Comparison of ENCODE assay signal across 8 cellular contexts in genomic region chr22:46054878-46055158, GRCh38.
DNase-seq lines count a peak whose midpoint lies in the region; ATAC-seq, FAIRE-seq and TF ChIP-seq lines count a peak whose summit lies in the region.

No MANE protein-coding gene starts in this region.

- H3K9ac ChIP-seq in GM12878 (ENCODE audit: control insufficient read depth, insufficient read depth, low read length): peak overlapping the region; percentile 73

- H3K4me2 ChIP-seq in GM12878 (ENCODE audit: control insufficient read depth, insufficient read depth): peak overlapping the region; percentile 88

- SMC1A ChIA-PET in GM12878 (lab: Charles Lee; ENCODE audit: uncharacterized antibody, unreplicated experiment): no interaction called here

- no peak for FAIRE-seq in GM12878 (lab: Jason Lieb, UNC)

- no peak for TF ChIP-seq RAD21 in GM12878 (IDR thresholded peaks at IDR 0.05; ENCODE audit: insufficient read depth, low read depth, low read length)

- peaks cover 0 to 8% (median 0%) of the 10 kb centered on the region in 9 donors for H3K36me3 ChIP-seq in heart right ventricle
- H3K36me3 ChIP-seq in GM12878 (ENCODE audit: control insufficient read depth in 2 of 2, insufficient read depth in 2 of 2, low read length in 1 of 2): no peaks in the 10 kb centered on the region
- no peaks in the 10 kb centered on the region for H3K36me3 ChIP-seq in uterus

- H3K4me1 ChIP-seq in heart right ventricle (peaks cover 36 to 93% (median 86%) of the 10 kb centered on the region in 9 donors), GM12878 (ENCODE audit: control insufficient read depth, insufficient read depth, low read length) (peaks cover 34% of the 10 kb centered on the region), uterus (peaks cover 16 to 21% of the 10 kb centered on the region in 2 donors)

- TF ChIP-seq CTCF in heart right ventricle (IDR thresholded peaks at IDR 0.05) (no peak), GM12878 (IDR thresholded peaks at IDR 0.05 in 2 of 3, conservative IDR thresholded peaks at IDR 0.05 in 1 of 3; ENCODE audit: control insufficient read depth in 2 of 3, extremely low read depth in 1 of 3, insufficient read depth in 1 of 3, low read depth in 3 of 3, low read length in 3 of 3) (no peak), uterus (IDR thresholded peaks at IDR 0.05) (no peak)

- in situ Hi-C loops in GM12878 (cut with MboI): no loop called here

- no peaks in the 10 kb centered on the region for H3K9me3 ChIP-seq in heart right ventricle
- H3K9me3 ChIP-seq in GM12878 (replicated peaks; ENCODE audit: control insufficient read depth, insufficient read depth, low read length): no peaks in the 10 kb centered on the region
- H3K9me3 ChIP-seq in uterus: no peaks in the 10 kb centered on the region

- no peaks in the 10 kb centered on the region for H3K27me3 ChIP-seq in heart right ventricle
- H3K27me3 ChIP-seq in GM12878 (replicated peaks in 1 of 2; ENCODE audit: control insufficient read depth in 2 of 2, insufficient read depth in 2 of 2, low read length in 1 of 2): no peaks in the 10 kb centered on the region; a peak in 1 of 4 replicates
- no peaks in the 10 kb centered on the region for H3K27me3 ChIP-seq in uterus

- CTCF ChIA-PET in GM12878 (lab: Yijun Ruan, JAX): no interaction called here

- WGBS in heart right ventricle, 2 donors: 17 to 33% methylated on average over 5 of the region's 5 CpGs
- 42% methylated on average over 5 of the region's 5 CpGs for WGBS in GM12878 (ENCODE audit: insufficient coverage, insufficient replicate concordance, low lambda C conversion rate, missing lambda C conversion rate)

- TF ChIP-seq EP300 in GM12878 (IDR thresholded peaks at IDR 0.05; ENCODE audit: borderline replicate concordance in 1 of 2, control insufficient read depth in 1 of 2, low read depth in 2 of 2, low read length in 2 of 2): no peak

- H2AFZ ChIP-seq in GM12878 (ENCODE audit: control insufficient read depth, low read depth, low read length): peak overlapping the region; percentile 63; the same call in 1 of the 2 replicates

- H4K20me1 ChIP-seq in GM12878 (ENCODE audit: control insufficient read depth, insufficient read depth): no peaks in the 10 kb centered on the region

- H3K4me3 ChIP-seq in heart right ventricle: peak overlapping the region; percentile 19 to 87 (median 78)
- H3K4me3 ChIP-seq in GM12878: peak overlapping the region; percentile 51
- peak overlapping the region; percentile 47 to 65 for H3K4me3 ChIP-seq in uterus

- peaks cover 6% of the 10 kb centered on the region for H3K79me2 ChIP-seq in GM12878 (ENCODE audit: control insufficient read depth, insufficient read depth, low read length)

- H3K27ac ChIP-seq in heart right ventricle (peak overlapping the region; percentile 98 to 100 (median 100)), GM12878 (ENCODE audit: control insufficient read depth, insufficient read depth) (peak overlapping the region; percentile 67), uterus (peak overlapping the region; percentile 100)

- intact Hi-C loops in heart right ventricle (cut with DNase I) (loop anchor here in 1 of 10 donors (2.0 kb wide), 1 partner anchor 14 kb away; no protein-coding TSS in a partner anchor), Right ventricle myocardium inferior (cut with DNase I) (no loop called here), GM12878 (cut with micrococcal nuclease; ENCODE audit: unreplicated experiment) (no loop called here), uterus (cut with DNase I; ENCODE audit: low total_unique reads) (no loop called here)

- POLR2A ChIA-PET in GM12878 (lab: Charles Lee): no interaction called here

- DNase-seq in heart right ventricle: no peak
- no peak for DNase-seq in Right ventricle myocardium inferior (ENCODE audit: missing footprints)
- DNase-seq in GM12878 (ENCODE audit: low read depth, low spot score): no peak
- peak; percentile 35 for DNase-seq in mesenteric fat pad (ENCODE audit: low spot score)
- DNase-seq in uterus: no peak
- no peak for DNase-seq in HuH-7.5 (ENCODE audit: low spot score)
- DNase-seq in SHP77 (lab: John Stamatoyannopoulos, UW): no peak

- BruUV-seq in GM12878 (replicated peaks; lab: Mats Ljungman, UMichigan): no TSS peak

- ATAC-seq in heart right ventricle (no peak), Right ventricle myocardium inferior (no peak), GM12878 (no peak), HG02973 (IDR thresholded peaks at IDR 0.05; ENCODE audit: unreplicated experiment) (no peak)

- TF ChIP-seq POLR2A in GM12878 (IDR thresholded peaks at IDR 0.05; ENCODE audit: low read depth, low read length) (no peak), uterus (IDR thresholded peaks at IDR 0.05) (no peak)

- RAD21 ChIA-PET in GM12878 (lab: Charles Lee; ENCODE audit: unreplicated experiment): no interaction called here

TF ChIP-seq in GM12878, 131 proteins besides CTCF, POLR2A, EP300 and RAD21:
- no peak for TF ChIP-seq MYB (IDR thresholded peaks at IDR 0.05; ENCODE audit: borderline replicate concordance, low read depth, low read length)
- TF ChIP-seq FOS (IDR thresholded peaks at IDR 0.05; ENCODE audit: borderline replicate concordance, extremely low read depth, insufficient read length): no peak
- TF ChIP-seq FOXK2 (IDR thresholded peaks at IDR 0.05): no peak
- no peak for TF ChIP-seq E2F4 (IDR thresholded peaks at IDR 0.05; ENCODE audit: low read depth, low read length)
- no peak for TF ChIP-seq PAX5 (IDR thresholded peaks at IDR 0.05; ENCODE audit: borderline replicate concordance, low read depth, low read length)
- no peak for TF ChIP-seq PRDM15 (CRISPR knock-in tag; IDR thresholded peaks at IDR 0.05)
TF ChIP-seq in GM12878: peak in this region for 0.
